1 cellular context compared by ENCODE assay signal in genomic region chr16:53501216-53501859, GRCh38.
TF ChIP-seq lines count a peak whose summit lies in the region.

No MANE protein-coding gene starts in this region.

TF ChIP-seq in GM23338, 12 proteins besides CTCF, POLR2A, EP300 and RAD21 (continued from another document):
- TF ChIP-seq ZNF462 (CRISPR knock-in tag; IDR thresholded peaks at IDR 0.05) (no peak), STAT1 (IDR thresholded peaks at IDR 0.05; ENCODE audit: unreplicated experiment) (no peak), CREB1 (CRISPR knock-in tag; IDR thresholded peaks at IDR 0.05; ENCODE audit: low read depth) (no peak)
